1 cellular context compared by ENCODE assay signal in genomic region chr11:70566768-70567530, GRCh38.
A peak's percentile ranks its signal among the peaks of the same experiment; 100 is the strongest.
TF ChIP-seq lines count a peak whose summit lies in the region.

No MANE protein-coding gene starts in this region.

TF ChIP-seq in HCT116, 20 proteins besides CTCF, POLR2A, EP300 and RAD21 (continued from another document):
- TF ChIP-seq REST (IDR thresholded peaks at IDR 0.05; ENCODE audit: low read depth) (no peak), TCF7L2 (IDR thresholded peaks at IDR 0.05; ENCODE audit: borderline replicate concordance, extremely low read depth, insufficient read depth, insufficient read length) (peak; percentile 73)
